ENCODE assay signal across 28 cellular contexts in the genomic region with DNA sequence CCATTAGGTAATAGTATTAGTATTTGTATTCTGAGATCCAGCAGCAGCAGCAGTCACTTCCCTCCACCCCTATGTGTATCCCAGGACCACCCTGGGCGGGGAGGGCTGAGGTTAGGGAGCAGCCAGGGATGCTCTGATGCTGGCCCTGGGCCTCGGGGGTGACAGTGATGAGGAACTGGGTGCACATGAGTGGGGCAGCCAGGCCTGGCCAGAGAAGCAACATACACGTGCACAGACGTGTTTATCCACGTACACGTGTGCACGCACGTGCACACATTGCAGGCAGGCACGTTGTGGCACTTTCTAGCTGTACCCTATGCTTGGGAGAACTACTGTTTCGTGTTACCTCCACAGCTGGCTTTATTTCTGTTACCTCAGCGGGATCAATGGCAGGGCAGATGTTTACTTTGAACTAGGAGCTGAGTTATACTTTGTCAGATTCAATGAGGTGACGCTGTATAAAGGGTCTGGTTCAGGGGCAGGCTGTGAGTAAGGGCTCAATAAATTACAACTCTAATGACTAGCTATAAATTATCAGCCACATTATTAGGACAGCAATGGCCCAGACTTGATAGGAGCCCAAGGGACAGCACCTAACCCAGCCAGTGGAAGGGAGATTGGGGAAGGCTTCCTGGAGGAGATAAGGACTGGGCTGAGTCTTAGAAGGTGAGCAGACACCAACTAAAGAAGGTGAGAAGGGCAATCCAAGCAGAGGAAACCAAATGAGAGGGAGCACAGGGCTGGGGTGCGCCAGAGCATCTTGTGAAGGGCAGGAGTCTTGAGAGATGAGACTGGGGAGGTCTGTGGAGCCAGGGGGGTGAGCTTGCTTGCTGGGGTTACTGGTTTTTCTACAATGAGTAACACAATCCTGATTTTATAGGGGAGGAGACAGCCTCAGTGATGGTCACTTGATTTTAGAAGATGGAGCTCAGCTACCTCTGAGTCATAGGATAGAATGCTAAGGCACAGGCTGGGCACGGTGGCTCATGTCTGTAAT. TPM values are rescaled to one million over a fixed set of nuclear protein-coding genes. Genes with fewer than 3 reads are reported as not detected.
DNase-seq lines count a peak whose midpoint lies in the region; ATAC-seq and TF ChIP-seq lines count a peak whose summit lies in the region.
"Had no signal": no experiment of that assay in that cellular context is flagged by ENCODE, and none has a peak within 500 bp of the region (broad histone marks: within the 10 kb centered on the region; RNA-seq: fewer than 3 reads in every experiment).

No MANE protein-coding gene starts in this region.

- TF ChIP-seq CTCF in HEK293 (tag by site-specific recombination; IDR thresholded peaks at IDR 0.05): no peak
- no peak for TF ChIP-seq CTCF in RWPE2 (IDR thresholded peaks at IDR 0.05; ENCODE audit: poor library complexity, severe bottlenecking)
- TF ChIP-seq CTCF in sigmoid colon (IDR thresholded peaks at IDR 0.05): no peak

- intact Hi-C loops in sigmoid colon (cut with DNase I): no loop called here

- H3K4me1 ChIP-seq in HEK293 (ENCODE audit: control insufficient read depth, insufficient read depth, low read length) (no peaks in the 10 kb centered on the region), RWPE2 (ENCODE audit: insufficient read depth, poor library complexity, severe bottlenecking) (no peaks in the 10 kb centered on the region), sigmoid colon (no peaks in the 10 kb centered on the region)
- H3K4me1 ChIP-seq: gastrocnemius medialis, transverse colon had no signal

- peaks cover 0 to 3% of the 10 kb centered on the region in 2 experiments; a peak in 1 of 3 replicates for H3K36me3 ChIP-seq in HEK293 (ENCODE audit: control insufficient read depth in 2 of 2, insufficient read depth in 1 of 2, low read length in 2 of 2)
- peaks cover 7% of the 10 kb centered on the region for H3K36me3 ChIP-seq in RWPE2 (ENCODE audit: low read depth)
- H3K36me3 ChIP-seq in sigmoid colon: no peaks in the 10 kb centered on the region
- H3K36me3 ChIP-seq: gastrocnemius medialis, transverse colon had no signal

- H3K27me3 ChIP-seq in RWPE2 (ENCODE audit: insufficient read depth, poor library complexity, severe bottlenecking) (no peaks in the 10 kb centered on the region), sigmoid colon (peaks cover 0 to 4% (median 0%) of the 10 kb centered on the region in 3 donors)
- H3K27me3 ChIP-seq: gastrocnemius medialis, transverse colon had no signal

- POLR2A ChIA-PET in HEK293 (lab: Yijun Ruan, JAX): interaction anchor here (1.0 kb wide), 1 partner anchor 15 kb away, joined by 4 read pairs; no protein-coding TSS in a partner anchor

- peak; percentile 28; the same call in 1 of the 3 replicates for ATAC-seq in RWPE2 (ENCODE audit: low read depth)
- ATAC-seq: activated T-cell treated with anti-CD3 and anti-CD28 coated beads, Interleukin-2, amount 50 U/mL, for 72 hours; gastrocnemius medialis; stimulated activated effector memory CD8-positive, alpha-beta T cell treated with anti-CD3 and anti-CD28 coated beads, Interleukin-12 subunit alpha, Interleukin-12 subunit beta, amount 100 ng/mL, for 72 hours had no signal

- DNase-seq in RWPE2 (ENCODE audit: low spot score) (no peak), left kidney (ENCODE audit: low read depth, low spot score) (peak; percentile 60), sigmoid colon (peak; percentile 30), medulla oblongata (ENCODE audit: extremely low spot score) (no peak), amygdala (lab: John Stamatoyannopoulos, UW) (no peak), middle frontal gyrus (ENCODE audit: extremely low spot score, low spot score) (no peak)
- DNase-seq: activated CD4-positive, alpha-beta T cell treated with anti-CD3 and anti-CD28 coated beads for 4 hours; activated naive CD4-positive, alpha-beta T cell treated with anti-CD3 and anti-CD28 coated beads, Interleukin-2, amount 50 U/mL, for 16 hours; activated T-cell treated with anti-CD3 and anti-CD28 coated beads, Interleukin-2, amount 50 U/mL, for 72 hours; C1 segment of cervical spinal cord; HCEC 1CT; mammary epithelial cell; NCI-H146; NCI-H345; NCI-H748 treated with DMSO at 0.1 percent for 48 hours; SIG-M5; stimulated activated CD4-positive, alpha-beta T cell treated with anti-CD3 and anti-CD28 coated beads, Interleukin-4, amount 100 ng/mL, for 4 hours; SW 1271; T-helper 9 cell; transverse colon; WERI-Rb-1 had no signal

- H3K4me3 ChIP-seq in HEK293 (ENCODE audit: low read depth, low read length) (no peak overlapping the region), RWPE2 (ENCODE audit: severe bottlenecking) (no peak overlapping the region), sigmoid colon (no peak overlapping the region)
- H3K4me3 ChIP-seq: gastrocnemius medialis, transverse colon had no signal

- CTCF ChIA-PET in HEK293 (lab: Yijun Ruan, JAX): interaction anchor here (0.7 to 2.5 kb wide), 2 partner anchors 15 to 514 kb away, joined by 3 to 16 read pairs; no protein-coding TSS in a partner anchor

- no peak for TF ChIP-seq POLR2A in sigmoid colon (IDR thresholded peaks at IDR 0.05)

- no peak for TF ChIP-seq EP300 in sigmoid colon (IDR thresholded peaks at IDR 0.05)

- H3K9me3 ChIP-seq in HEK293 (ENCODE audit: control insufficient read depth, insufficient read depth, low read depth, low read length) (no peaks in the 10 kb centered on the region), RWPE2 (ENCODE audit: severe bottlenecking) (no peaks in the 10 kb centered on the region), sigmoid colon (no peaks in the 10 kb centered on the region)
- H3K9me3 ChIP-seq: gastrocnemius medialis, transverse colon had no signal

- H3K27ac ChIP-seq in HEK293 (ENCODE audit: extremely low read depth, low read depth, low read length) (no peak overlapping the region), RWPE2 (ENCODE audit: poor library complexity, severe bottlenecking) (no peak overlapping the region), sigmoid colon (no peak overlapping the region)
- H3K27ac ChIP-seq: gastrocnemius medialis, transverse colon, WERI-Rb-1 had no signal

- WGBS in sigmoid colon, 2 donors: 69 to 76% methylated on average over 14 of the region's 14 CpGs

TF ChIP-seq in HEK293, 187 proteins besides CTCF, POLR2A, EP300 and RAD21:
- no peak for TF ChIP-seq WT1 (tag by site-specific recombination; IDR thresholded peaks at IDR 0.05)
- TF ChIP-seq GLIS1 (tag by site-specific recombination; IDR thresholded peaks at IDR 0.05): peak; percentile 77

RNA-seq across cellular contexts. Expression of a gene that starts 22.4 kb away (rescaled TPM):
- total RNA-seq in sigmoid colon: 1 to 10 TPM in 2 of 4 donors, not detected in 2; 2.1 to 3.3 TPM
- 100 to 1,000 TPM in 2 of 3 donors, 10 to 100 TPM in 1; 91.3 to 300 (median 194) TPM for polyA plus RNA-seq in sigmoid colon
- total RNA-seq: activated T-cell treated with anti-CD3 and anti-CD28 coated beads, Interleukin-2, amount 50 U/mL, for 72 hours; fibroblast of lung; G401; mammary epithelial cell had no signal
- polyA plus RNA-seq: fibroblast of lung, IgD-negative memory B cell, mammary epithelial cell, neural cell had no signal

RNA-seq across cellular contexts. Expression of a gene that starts 48.6 kb away (rescaled TPM):
- 10 to 100 TPM in 3 of 4 donors, 1 to 10 TPM in 1; 9.1 to 21.4 (median 19.5) TPM for total RNA-seq in sigmoid colon
- polyA plus RNA-seq in sigmoid colon: 1 to 10 TPM; 2.8 to 8.4 (median 3.0) TPM

Comparison
In these comparisons a context has a peak if more than half of its experiments do, and no peak if none do; other contexts are left out.
1. DNase-seq: peak in left kidney (single experiment) and sigmoid colon (single experiment); none in RWPE2 (single experiment), medulla oblongata (single experiment), amygdala (0 of 56) and middle frontal gyrus (single experiment).